13 cellular contexts compared by ENCODE assay signal in the genomic region with DNA sequence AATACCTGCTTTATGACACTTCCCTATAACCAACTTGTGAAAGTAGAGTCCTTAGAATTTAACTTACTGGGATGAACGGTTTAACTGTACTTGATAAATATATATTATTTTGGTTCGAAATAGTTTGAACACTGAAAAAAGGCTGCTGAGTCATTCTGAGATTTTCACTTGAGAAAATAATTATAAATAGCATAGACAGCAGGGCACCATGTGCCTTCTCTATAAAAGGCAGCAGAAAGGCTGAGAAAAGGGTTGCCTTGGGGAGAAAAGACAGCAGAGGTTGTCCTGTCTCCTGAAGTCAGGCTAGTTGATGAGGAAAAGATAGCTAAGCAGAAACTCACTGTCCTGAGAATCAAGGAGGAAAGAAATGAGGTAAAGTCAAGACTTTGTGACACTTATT.
A peak's percentile ranks its signal among the peaks of the same experiment; 100 is the strongest.
DNase-seq lines count a peak whose midpoint lies in the region; ATAC-seq, FAIRE-seq and TF ChIP-seq lines count a peak whose summit lies in the region.
"Had no signal": no experiment of that assay in that cellular context is flagged by ENCODE, and none has a peak within 500 bp of the region (broad histone marks: within the 10 kb centered on the region; RNA-seq: fewer than 3 reads in every experiment).

No MANE protein-coding gene starts in this region.

- 69% methylated on average over 2 of the region's 2 CpGs for WGBS in prostate gland

- H3K36me3 ChIP-seq in prostate gland: no peaks in the 10 kb centered on the region
- H3K36me3 ChIP-seq in MG63: no peaks in the 10 kb centered on the region

- no peaks in the 10 kb centered on the region for H3K4me1 ChIP-seq in prostate gland (replicated peaks)

- no peak for TF ChIP-seq CTCF in fibroblast of pulmonary artery (IDR thresholded peaks at IDR 0.05; ENCODE audit: low read length, missing control alignments)
- no peak for TF ChIP-seq CTCF in D721Med (IDR thresholded peaks at IDR 0.05; ENCODE audit: insufficient read depth, missing control alignments)
- TF ChIP-seq CTCF in prostate gland (IDR thresholded peaks at IDR 0.05): no peak

- ATAC-seq in GM18502 (IDR thresholded peaks at IDR 0.05; ENCODE audit: poor library complexity, unreplicated experiment) (peak; percentile 90), GM21576 (IDR thresholded peaks at IDR 0.05; ENCODE audit: unreplicated experiment) (peak; percentile 90), HG03432 (IDR thresholded peaks at IDR 0.05; ENCODE audit: unreplicated experiment) (peak; percentile 85)

- no peak overlapping the region for H3K27ac ChIP-seq in prostate gland
- H3K27ac ChIP-seq: parathyroid adenoma had no signal

- no peak for FAIRE-seq in D721Med (lab: Jason Lieb, UNC)
- FAIRE-seq: RCC 7860 had no signal

- H3K4me3 ChIP-seq in fibroblast of pulmonary artery (replicated peaks; ENCODE audit: low read depth, low read length) (no peak overlapping the region), prostate gland (no peak overlapping the region), MG63 (no peak overlapping the region)

- TF ChIP-seq POLR2A in prostate gland (IDR thresholded peaks at IDR 0.05): no peak

- no peaks in the 10 kb centered on the region for H3K27me3 ChIP-seq in prostate gland (replicated peaks; ENCODE audit: insufficient read depth)
- H3K27me3 ChIP-seq in MG63: no peaks in the 10 kb centered on the region

- DNase-seq in fibroblast of pulmonary artery (ENCODE audit: low read depth) (peak; percentile 4), D721Med (ENCODE audit: insufficient read length, low spot score) (no peak), prostate gland (ENCODE audit: low spot score) (no peak), NCI-H226 (no peak), MG63 (no peak)
- DNase-seq: activated T-cell treated with anti-CD3 and anti-CD28 coated beads, Interleukin-2, amount 50 U/mL, for 1 hour; CD4-positive, alpha-beta memory T cell; glutamatergic neuron had no signal

- intact Hi-C loops in prostate gland (cut with DNase I): no loop called here

- H3K9me3 ChIP-seq in prostate gland: no peaks in the 10 kb centered on the region
- no peaks in the 10 kb centered on the region for H3K9me3 ChIP-seq in MG63
